15 cellular contexts compared by ENCODE assay signal in genomic region chr10:4650572-4650971, GRCh38.
DNase-seq lines count a peak whose midpoint lies in the region; ATAC-seq lines count a peak whose summit lies in the region.
"Had no signal": no experiment of that assay in that cellular context is flagged by ENCODE, and none has a peak within 500 bp of the region (broad histone marks: within the 10 kb centered on the region; RNA-seq: fewer than 3 reads in every experiment).

No MANE protein-coding gene starts in this region.

- H3K4me3 ChIP-seq in adipocyte (ENCODE audit: low read length) (no peak overlapping the region), subcutaneous abdominal adipose tissue (ENCODE audit: low read depth in 1 of 5, low read length in 5 of 5) (no peak overlapping the region)

- H3K36me3 ChIP-seq in adipocyte (ENCODE audit: control insufficient read depth, insufficient read depth, low read length, severe bottlenecking): no peaks in the 10 kb centered on the region
- no peaks in the 10 kb centered on the region for H3K36me3 ChIP-seq in subcutaneous abdominal adipose tissue (ENCODE audit: control insufficient read depth in 5 of 5, insufficient read depth in 5 of 5, low read length in 5 of 5)

- H3K27me3 ChIP-seq in adipocyte (replicated peaks; ENCODE audit: control insufficient read depth, insufficient read depth, low read length) (no peaks in the 10 kb centered on the region), subcutaneous abdominal adipose tissue (ENCODE audit: control insufficient read depth in 5 of 5, insufficient read depth in 4 of 5, low read length in 5 of 5) (no peaks in the 10 kb centered on the region)

- H3K4me1 ChIP-seq in adipocyte (ENCODE audit: control insufficient read depth, insufficient read depth, low read length) (peaks cover 21% of the 10 kb centered on the region), subcutaneous abdominal adipose tissue (ENCODE audit: control insufficient read depth in 5 of 5, insufficient read depth in 5 of 5, low read length in 5 of 5) (peaks cover 0 to 16% (median 9%) of the 10 kb centered on the region in 5 donors)

- peak; percentile 32 for ATAC-seq in left ventricle myocardium superior

- no peaks in the 10 kb centered on the region for H3K9me3 ChIP-seq in adipocyte (ENCODE audit: control insufficient read depth, low read length)
- no peaks in the 10 kb centered on the region for H3K9me3 ChIP-seq in subcutaneous abdominal adipose tissue (ENCODE audit: control insufficient read depth in 5 of 5, low read length in 5 of 5)

- intact Hi-C loops in left ventricle myocardium superior (cut with micrococcal nuclease): loop anchor here (10.0 kb wide), 2 partner anchors 136 to 876 kb away; no protein-coding TSS in a partner anchor

- DNase-seq in DMS153 (lab: John Stamatoyannopoulos, UW) (peak; percentile 6), DMS153 treated with DMSO at 0.1 percent for 48 hours (lab: John Stamatoyannopoulos, UW; ENCODE audit: unreplicated experiment) (no peak), adipocyte (ENCODE audit: low read depth) (peak; percentile 64), left ventricle myocardium superior (no peak), D341Med (ENCODE audit: low spot score) (no peak), NCI-H1092 (lab: John Stamatoyannopoulos, UW) (no peak), NCI-H1105 treated with DMSO at 0.1 percent for 48 hours (lab: John Stamatoyannopoulos, UW) (no peak)
- DNase-seq: activated CD4-positive, alpha-beta T cell treated with anti-CD3 and anti-CD28 coated beads, Interleukin-2, amount 10 ng/mL, durations not matched to agents 7 days and 5 days; activated naive CD4-positive, alpha-beta T cell treated with anti-CD3 and anti-CD28 coated beads for 36 hours; kidney; NCI-H446 treated with DMSO at 0.1 percent for 48 hours; occipital lobe; stimulated activated CD4-positive, alpha-beta T cell treated with anti-CD3 and anti-CD28 coated beads, Interleukin-4, amount 100 ng/mL, for 4 hours had no signal

- peak overlapping the region; percentile 12 for H3K27ac ChIP-seq in subcutaneous abdominal adipose tissue (ENCODE audit: low read depth, low read length)
- H3K27ac ChIP-seq: 22Rv1 had no signal

- peak overlapping the region; percentile 56 for H3K9ac ChIP-seq in adipocyte (ENCODE audit: low read length)
- H3K9ac ChIP-seq in subcutaneous abdominal adipose tissue (ENCODE audit: low read length in 5 of 5): no peak overlapping the region

Comparison
In these comparisons a context has a peak if more than half of its experiments do, and no peak if none do; other contexts are left out.
1. DNase-seq: peak in DMS153 (single experiment) and adipocyte (single experiment); none in DMS153 treated with DMSO at 0.1 percent for 48 hours (single experiment), left ventricle myocardium superior (single experiment), D341Med (single experiment), NCI-H1092 (single experiment) and NCI-H1105 treated with DMSO at 0.1 percent for 48 hours (single experiment).